ENCODE assay signal across 8 cellular contexts in genomic region chr21:33412439-33412831, GRCh38. TPM values are rescaled to one million over a fixed set of nuclear protein-coding genes. Genes with fewer than 3 reads are reported as not detected.
A peak's percentile ranks its signal among the peaks of the same experiment; 100 is the strongest.
DNase-seq lines count a peak whose midpoint lies in the region; ATAC-seq, FAIRE-seq and TF ChIP-seq lines count a peak whose summit lies in the region.
"Not testable (repeated sequence)": the region's sequence is repeated elsewhere in the genome, so short reads cannot be mapped to it uniquely, and the experiment has no call there.

No MANE protein-coding gene starts in this region.

- RAD21 ChIA-PET in HCT116 (lab: Charles Lee; ENCODE audit: low non-redundant PET in 1 of 2, low total read pairs in 2 of 2, uncharacterized antibody in 2 of 2, unreplicated experiment in 2 of 2) = not testable (repeated sequence)

- POLR2A ChIA-PET in HCT116 (lab: Charles Lee) = not testable (repeated sequence)
- POLR2A ChIA-PET in HepG2 (lab: Yijun Ruan, JAX) = interaction anchor here (0.9 to 1.8 kb wide), 12 partner anchors 8 to 186 kb away, joined by 3 to 29 read pairs (median 6); partner anchors contain the start of genes DONSON, IFNAR1, IFNGR2 and TMEM50B

- CTCF ChIA-PET in HCT116 (lab: Charles Lee) = not testable (repeated sequence)
- CTCF ChIA-PET in HepG2 (lab: Yijun Ruan, JAX; ENCODE audit: low intra/inter-chr PET ratio, low total read pairs) = interaction anchor here (1.1 kb wide), 1 partner anchor 33 kb away, joined by 3 read pairs; no protein-coding TSS in a partner anchor

- peaks cover 93% of the 10 kb centered on the region for H4K20me1 ChIP-seq in BLaER1
- H4K20me1 ChIP-seq in HCT116 (ENCODE audit: insufficient read depth); HepG2 (ENCODE audit: insufficient read depth, low read length): not testable (repeated sequence)

- 13% methylated on average over 12 of the region's 12 CpGs for WGBS in HepG2 (ENCODE audit: low lambda C conversion rate)
- 19 to 65% (median 44%) methylated on average over 12 of the region's 12 CpGs for WGBS in small intestine, 3 donors

- not testable (repeated sequence) for H3K9me3 ChIP-seq in BLaER1; HCT116 (ENCODE audit: control insufficient read depth in 1 of 2, insufficient read depth in 1 of 2, low read depth in 1 of 2, low read length in 2 of 2); HepG2 (ENCODE audit: low read length); small intestine (ENCODE audit: control insufficient read depth, low read depth)

- TF ChIP-seq EP300 in HepG2 (IDR thresholded peaks at IDR 0.05; ENCODE audit: low read depth in 2 of 2, low read length in 2 of 2); HepG2 (CRISPR knock-in tag; IDR thresholded peaks at IDR 0.05; ENCODE audit: borderline replicate concordance): not testable (repeated sequence)

- not testable (repeated sequence) for H3K9me3 Mint-ChIP-seq in activated T-helper 17 cell treated with anti-CD3 and anti-CD28 coated beads, Interleukin-2, amount 50 U/mL, for 72 hours; naive B cell; type B pancreatic cell

- peak overlapping the region; percentile 52 for H3K4me3 Mint-ChIP-seq in activated T-helper 17 cell treated with anti-CD3 and anti-CD28 coated beads, Interleukin-2, amount 50 U/mL, for 72 hours
- H3K4me3 Mint-ChIP-seq in naive B cell = peak overlapping the region in 6 of 8 donors; percentile 56 to 86 (median 66)
- peak overlapping the region; percentile 51 for H3K4me3 Mint-ChIP-seq in type B pancreatic cell

- H3K4me1 ChIP-seq in BLaER1 = peaks cover 16% of the 10 kb centered on the region
- H3K4me1 ChIP-seq in HCT116 (ENCODE audit: control insufficient read depth in 1 of 2, insufficient read depth in 2 of 2, low read length in 2 of 2) = peaks cover 2 to 26% of the 10 kb centered on the region in 2 experiments; a peak in 3 of 4 replicates
- peaks cover 78% of the 10 kb centered on the region for H3K4me1 ChIP-seq in HepG2 (ENCODE audit: insufficient read depth, low read length)
- H3K4me1 ChIP-seq in small intestine (ENCODE audit: control insufficient read depth in 2 of 2, insufficient read depth in 1 of 2, low read depth in 1 of 2, low read length in 1 of 2) = peaks cover 13 to 14% of the 10 kb centered on the region in 2 donors

- intact Hi-C loops in HCT116 (cut with micrococcal nuclease) = not testable (repeated sequence)
- intact Hi-C loops in HepG2 (cut with micrococcal nuclease; ENCODE audit: unreplicated experiment) = loop anchor here (2.0 kb wide), 1 partner anchor 30 kb away; no protein-coding TSS in a partner anchor

- not testable (repeated sequence) for H3K27me3 Mint-ChIP-seq in activated T-helper 17 cell treated with anti-CD3 and anti-CD28 coated beads, Interleukin-2, amount 50 U/mL, for 72 hours; naive B cell; type B pancreatic cell

- H3K36me3 Mint-ChIP-seq in activated T-helper 17 cell treated with anti-CD3 and anti-CD28 coated beads, Interleukin-2, amount 50 U/mL, for 72 hours (ENCODE audit: low read depth) = peaks cover 46% of the 10 kb centered on the region
- not testable (repeated sequence) for H3K36me3 Mint-ChIP-seq in naive B cell
- peaks cover 20% of the 10 kb centered on the region for H3K36me3 Mint-ChIP-seq in type B pancreatic cell

- peaks cover 15% of the 10 kb centered on the region for H3K4me1 Mint-ChIP-seq in activated T-helper 17 cell treated with anti-CD3 and anti-CD28 coated beads, Interleukin-2, amount 50 U/mL, for 72 hours
- H3K4me1 Mint-ChIP-seq in naive B cell (peaks cover 45 to 81% (median 66%) of the 10 kb centered on the region in 3 donors), type B pancreatic cell (ENCODE audit: unreplicated experiment) (peaks cover 30% of the 10 kb centered on the region)

- H3K27me3 ChIP-seq in BLaER1; HCT116 (ENCODE audit: insufficient read depth, low read length); HepG2 (ENCODE audit: control insufficient read depth in 1 of 2, insufficient read depth in 2 of 2, low read length in 2 of 2); small intestine (ENCODE audit: control insufficient read depth in 2 of 2, insufficient read depth in 2 of 2, low read length in 2 of 2): not testable (repeated sequence)

- FAIRE-seq in HepG2 (lab: Jason Lieb, UNC); small intestine (lab: Jason Lieb, UNC): not testable (repeated sequence)

- peaks cover 68% of the 10 kb centered on the region for H3K79me2 ChIP-seq in HCT116 (ENCODE audit: insufficient read depth, low read length)
- H3K79me2 ChIP-seq in HepG2 (ENCODE audit: insufficient read depth, low read length) = peaks cover 62% of the 10 kb centered on the region

- BruUV-seq in HCT116 (replicated peaks; lab: Mats Ljungman, UMichigan) = not testable (repeated sequence)
- TSS peak; percentile 94 for BruUV-seq in HepG2 (replicated peaks; lab: Mats Ljungman, UMichigan)

- H3K9me2 ChIP-seq in HCT116 (ENCODE audit: insufficient read depth) = not testable (repeated sequence)

- TF ChIP-seq RAD21 in HCT116 (IDR thresholded peaks at IDR 0.05; ENCODE audit: low read depth); HepG2 (CRISPR knock-in tag; IDR thresholded peaks at IDR 0.05): not testable (repeated sequence)

- H3K4me2 ChIP-seq in BLaER1 = peak overlapping the region; percentile 43; the same call in 1 of the 2 replicates
- H3K4me2 ChIP-seq in HCT116 (ENCODE audit: low read length) = 0 out of 2 replicates have a peak overlapping the region, but pooled peaks have one; percentile 11
- H3K4me2 ChIP-seq in HepG2 (ENCODE audit: low read depth, low read length) = peak overlapping the region; percentile 88

- H3K36me3 ChIP-seq in BLaER1 = peaks cover 69% of the 10 kb centered on the region
- not testable (repeated sequence) for H3K36me3 ChIP-seq in HCT116 (ENCODE audit: control insufficient read depth in 1 of 2, insufficient read depth in 2 of 2, low read length in 2 of 2); small intestine (ENCODE audit: control insufficient read depth in 2 of 2, insufficient read depth in 2 of 2, low read length in 2 of 2)
- peaks cover 3 to 48% of the 10 kb centered on the region in 2 experiments; a peak in 4 of 5 replicates for H3K36me3 ChIP-seq in HepG2 (replicated peaks in 1 of 2; ENCODE audit: control insufficient read depth in 1 of 2, insufficient read depth in 2 of 2, low read length in 2 of 2)

- TF ChIP-seq CTCF in HCT116 (IDR thresholded peaks at IDR 0.05 in 2 of 3, conservative IDR thresholded peaks at IDR 0.05 in 1 of 3; ENCODE audit: borderline replicate concordance in 1 of 3, insufficient read depth in 1 of 3, low read depth in 2 of 3, low read length in 2 of 3); HepG2 (CRISPR knock-in tag; IDR thresholded peaks at IDR 0.05); type B pancreatic cell (conservative IDR thresholded peaks at IDR 0.05): not testable (repeated sequence)

- H2AFZ ChIP-seq in HCT116 (ENCODE audit: low read depth, low read length, poor library complexity, severe bottlenecking); HepG2 (ENCODE audit: low read length): not testable (repeated sequence)

- not testable (repeated sequence) for TF ChIP-seq POLR2A in HCT116 (IDR thresholded peaks at IDR 0.05; ENCODE audit: borderline replicate concordance, extremely low read depth, insufficient read depth, insufficient read length); HepG2 (IDR thresholded peaks at IDR 0.05; ENCODE audit: insufficient read depth in 1 of 2, low read depth in 2 of 2, low read length in 2 of 2)

- H3K4me3 ChIP-seq in BLaER1; HCT116 (replicated peaks in 1 of 2; ENCODE audit: low read depth in 1 of 2, low read length in 2 of 2); small intestine (ENCODE audit: low read depth in 1 of 2, low read length in 2 of 2): not testable (repeated sequence)
- H3K4me3 ChIP-seq in HepG2 (replicated peaks in 1 of 3; ENCODE audit: insufficient read depth in 1 of 3, low read depth in 2 of 3, low read length in 3 of 3) = peak overlapping the region in 2 of 3 experiments; percentile 18 to 49; a peak in 2 of 6 replicates

- not testable (repeated sequence) for H3K27ac ChIP-seq in BLaER1; HCT116 (ENCODE audit: low read depth, low read length)
- peak overlapping the region; percentile 92 for H3K27ac ChIP-seq in epithelial cell of prostate
- peak overlapping the region; percentile 96 for H3K27ac ChIP-seq in HepG2 (ENCODE audit: extremely low read length, insufficient read depth, low read length)
- H3K27ac ChIP-seq in small intestine (ENCODE audit: low read depth in 1 of 2, low read length in 1 of 2) = peak overlapping the region; percentile 81 to 95

- H3K9ac ChIP-seq in BLaER1; HCT116 (ENCODE audit: low read length): not testable (repeated sequence)
- H3K9ac ChIP-seq in HepG2 (ENCODE audit: insufficient read depth, low read depth, low read length) = peak overlapping the region; percentile 70

- not testable (repeated sequence) for ATAC-seq in HCT116; activated T-helper 17 cell treated with anti-CD3 and anti-CD28 coated beads, Interleukin-2, amount 50 U/mL, for 72 hours (replicated peaks); HepG2; naive B cell (ENCODE audit: low read depth in 2 of 2)

- DNase-seq in HCT116 (ENCODE audit: low read depth, low spot score); epithelial cell of prostate (ENCODE audit: low read depth, low spot score); HepG2 (ENCODE audit: low spot score); naive B cell; small intestine; type B pancreatic cell (ENCODE audit: extremely low spot score, unreplicated experiment): not testable (repeated sequence)

- H3K27ac Mint-ChIP-seq in activated T-helper 17 cell treated with anti-CD3 and anti-CD28 coated beads, Interleukin-2, amount 50 U/mL, for 72 hours = peak overlapping the region; percentile 58
- peak overlapping the region; percentile 92 to 98 (median 94) for H3K27ac Mint-ChIP-seq in naive B cell
- peak overlapping the region; percentile 87 for H3K27ac Mint-ChIP-seq in type B pancreatic cell

- in situ Hi-C loops in HepG2 (cut with HindIII; ENCODE audit: extremely low pct_ligation_motif_present, low pct_unique_long_range_greater_than_20kb) = not testable (repeated sequence)

RNA-seq across cellular contexts. Expression of gene IFNGR2, which starts 9.2 kb away (rescaled TPM):
- total RNA-seq in HCT116 (2021; ENCODE audit: unreplicated experiment) = 44.6 TPM
- polyA plus RNA-seq in HCT116 (2012) = 37.5 and 39.6 TPM in 2 replicates
- total RNA-seq in activated T-helper 17 cell treated with anti-CD3 and anti-CD28 coated beads, Interleukin-2, amount 50 U/mL, for 72 hours = 1 to 10 TPM; 5.8 to 8.5 TPM
- 50.3 and 61.3 TPM in 2 replicates for total RNA-seq in HepG2 (2016; rRNA removed; fragmentation: Illumina TruSeq; extraction: Trizol)
- 140 and 148 TPM in 2 replicates for total RNA-seq in HepG2 (2016; cell fraction: cytosol; rRNA removed; fragmentation: Illumina TruSeq; extraction: Trizol; ENCODE audit: low read depth)
- 49.5 and 63.1 TPM in 2 replicates for total RNA-seq in HepG2 (2016; cell fraction: insoluble cytoplasmic fraction; rRNA removed; fragmentation: Illumina TruSeq; extraction: Trizol)
- total RNA-seq in HepG2 (2016; cell fraction: membrane; rRNA removed; fragmentation: Illumina TruSeq; extraction: Trizol) = 200 and 205 TPM in 2 replicates
- 31.5 and 38.1 TPM in 2 replicates for total RNA-seq in HepG2 (2016; cell fraction: nucleus; rRNA removed; fragmentation: Illumina TruSeq; extraction: Trizol)
- polyA plus RNA-seq in HepG2 (2011; rRNA removed) = 107 and 117 TPM in 2 replicates
- 81.1 and 96.5 TPM in 2 replicates for polyA plus RNA-seq in HepG2 (2011; cell fraction: cytosol; rRNA removed)
- polyA plus RNA-seq in HepG2 (2011; cell fraction: nucleus; rRNA removed) = 29.9 and 35.2 TPM in 2 replicates
- polyA plus RNA-seq in HepG2 (2012) = 58.6 and 61.4 TPM in 2 replicates
- polyA plus RNA-seq in HepG2 (2016; cell fraction: cytosol; fragmentation: Illumina TruSeq; extraction: Trizol; ENCODE audit: low read depth) = 168 and 186 TPM in 2 replicates
- 61.0 and 68.1 TPM in 2 replicates for polyA plus RNA-seq in HepG2 (2016; cell fraction: insoluble cytoplasmic fraction; fragmentation: Illumina TruSeq; extraction: Trizol; ENCODE audit: low read depth)
- 212 and 216 TPM in 2 replicates for polyA plus RNA-seq in HepG2 (2016; cell fraction: membrane; fragmentation: Illumina TruSeq; extraction: Trizol; ENCODE audit: low read depth)
- 64.8 and 65.1 TPM in 2 replicates for polyA plus RNA-seq in HepG2 (2016; cell fraction: nucleus; fragmentation: Illumina TruSeq; extraction: Trizol; ENCODE audit: insufficient read depth, low read depth)
- 86.4 and 152 TPM in 2 replicates for polyA minus RNA-seq in HepG2 (2011; rRNA and poly(A)+ RNA removed; ENCODE audit: low replicate concordance)
- 57.1 and 57.5 TPM in 2 replicates for polyA minus RNA-seq in HepG2 (2011; cell fraction: cytosol; rRNA and poly(A)+ RNA removed)
- 23.6 and 27.8 TPM in 2 replicates for polyA minus RNA-seq in HepG2 (2011; cell fraction: nucleus; rRNA and poly(A)+ RNA removed)
- 100 to 1,000 TPM; 120 to 177 (median 144) TPM for polyA plus RNA-seq in naive B cell (ENCODE audit: low read depth in 6 of 6)
- polyA plus RNA-seq in small intestine = 10 to 100 TPM; 42.8 to 69.2 (median 68.4) TPM
- 39.0 and 40.4 TPM in 2 replicates for total RNA-seq in type B pancreatic cell (ENCODE audit: low replicate concordance)

Comparison
In these comparisons a context has a peak if more than half of its experiments do, and no peak if none do; other contexts are left out.
1. H3K4me2 ChIP-seq: peak in every context shown above with its lines; median percentile 88 in HepG2; 43 in BLaER1; 11 in HCT116.